In the genomic region with DNA sequence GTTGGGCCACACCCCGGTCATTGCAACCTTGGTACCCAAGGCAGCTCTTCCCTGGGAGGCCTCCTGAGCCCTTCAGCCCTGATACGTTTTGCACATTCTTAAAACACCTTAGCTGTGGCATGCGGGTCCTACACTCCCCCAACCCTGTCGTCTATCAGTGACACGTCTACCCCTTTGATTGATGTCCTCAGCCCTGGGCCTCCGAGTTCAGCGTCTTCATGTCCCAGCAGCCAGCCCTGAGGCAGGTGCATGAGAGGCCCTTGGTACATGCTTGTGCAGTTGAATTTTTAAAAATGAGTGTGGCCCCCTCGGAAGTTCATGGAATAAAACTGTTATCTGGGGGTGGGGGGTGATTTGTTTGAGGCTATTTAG, we compare ENCODE assay signal across 30 cellular contexts.
"Had no signal": no experiment of that assay in that cellular context is flagged by ENCODE, and none has a peak within 500 bp of the region (broad histone marks: within the 10 kb centered on the region; RNA-seq: fewer than 3 reads in every experiment).

No MANE protein-coding gene starts in this region.

- H3K9me3 Mint-ChIP-seq: activated naive CD4-positive, alpha-beta T cell treated with anti-CD3 and anti-CD28 coated beads, Interleukin-2, amount 50 U/mL, for 24 hours; central memory CD8-positive, alpha-beta T cell had no signal

- H3K4me1 Mint-ChIP-seq: activated naive CD4-positive, alpha-beta T cell treated with anti-CD3 and anti-CD28 coated beads, Interleukin-2, amount 50 U/mL, for 24 hours; activated naive CD8-positive, alpha-beta T cell treated with anti-CD3 and anti-CD28 coated beads, Interleukin-2, amount 50 U/mL, for 24 hours; central memory CD8-positive, alpha-beta T cell; stimulated activated effector memory CD8-positive, alpha-beta T cell treated with anti-CD3 and anti-CD28 coated beads, Interleukin-12 subunit alpha, Interleukin-12 subunit beta, amount 100 ng/mL, for 72 hours had no signal

- H3K4me3 Mint-ChIP-seq: activated naive CD4-positive, alpha-beta T cell treated with anti-CD3 and anti-CD28 coated beads, Interleukin-2, amount 50 U/mL, for 24 hours; activated naive CD8-positive, alpha-beta T cell treated with anti-CD3 and anti-CD28 coated beads, Interleukin-2, amount 50 U/mL, for 24 hours; activated T-cell treated with anti-CD3 and anti-CD28 coated beads, Interleukin-2, amount 50 U/mL, for 24 hours; central memory CD8-positive, alpha-beta T cell; mesothelial cell of epicardium; naive B cell; neural crest cell; stimulated activated effector memory CD8-positive, alpha-beta T cell treated with anti-CD3 and anti-CD28 coated beads, Interleukin-12 subunit alpha, Interleukin-12 subunit beta, amount 100 ng/mL, for 72 hours; stimulated activated naive CD8-positive, alpha-beta T cell treated with anti-CD3 and anti-CD28 coated beads, Interleukin-15, Interleukin-2, amounts not matched to agents 100 ng/mL and 50 ng/mL, for 24 hours; T-helper 1 cell treated with Interleukin-12 subunit alpha and Interleukin-12 subunit beta and Interleukin-4 antibody, amounts not matched to agents 30 μg/mL and 1 μg/mL, for 36 hours had no signal

- H3K27me3 ChIP-seq: gastrocnemius medialis, hepatocyte, right lobe of liver, upper lobe of right lung had no signal

- H2AFZ ChIP-seq: hepatocyte had no signal

- H3K36me3 Mint-ChIP-seq: activated naive CD4-positive, alpha-beta T cell treated with anti-CD3 and anti-CD28 coated beads, Interleukin-2, amount 50 U/mL, for 24 hours; stimulated activated effector memory CD8-positive, alpha-beta T cell treated with anti-CD3 and anti-CD28 coated beads, Interleukin-12 subunit alpha, Interleukin-12 subunit beta, amount 100 ng/mL, for 72 hours had no signal

- H3K27ac ChIP-seq: dorsolateral prefrontal cortex, hepatocyte, right lobe of liver had no signal

- DNase-seq: activated CD4-positive, alpha-beta T cell treated with anti-CD3 and anti-CD28 coated beads for 48 hours; activated CD4-positive, alpha-beta T cell treated with anti-CD3 and anti-CD28 coated beads, Interleukin-2, amount 50 U/mL, for 48 hours; activated CD8-positive, alpha-beta memory T cell treated with anti-CD3 and anti-CD28 coated beads for 24 hours; activated CD8-positive, alpha-beta memory T cell treated with anti-CD3 and anti-CD28 coated beads, Interleukin-2, amount 50 U/mL, for 48 hours; activated naive CD8-positive, alpha-beta T cell treated with anti-CD3 and anti-CD28 coated beads, Interleukin-2, amount 50 U/mL, for 24 hours; activated T-cell treated with anti-CD3 and anti-CD28 coated beads, Interleukin-2, amount 50 U/mL, for 24 hours; amygdala; effector memory CD4-positive, alpha-beta T cell; gastrocnemius medialis; left cardiac atrium; left ventricle myocardium superior; naive B cell; occipital lobe; small intestine; stimulated activated CD4-positive, alpha-beta T cell treated with anti-CD3 and anti-CD28 coated beads, Interleukin-4, amount 100 ng/mL, for 24 hours; SW 1271; T-helper 9 cell; upper lobe of right lung; WERI-Rb-1 had no signal

- H3K27me3 Mint-ChIP-seq: activated naive CD4-positive, alpha-beta T cell treated with anti-CD3 and anti-CD28 coated beads, Interleukin-2, amount 50 U/mL, for 24 hours had no signal

- H3K4me3 ChIP-seq: dorsolateral prefrontal cortex, gastrocnemius medialis, hepatocyte, right lobe of liver, upper lobe of right lung had no signal

- H3K4me2 ChIP-seq: hepatocyte had no signal

- H3K9me3 ChIP-seq: right lobe of liver, upper lobe of right lung had no signal

- H3K36me3 ChIP-seq: gastrocnemius medialis, right lobe of liver, upper lobe of right lung, WERI-Rb-1 had no signal

- ATAC-seq: activated CD4-positive, CD25-positive, alpha-beta regulatory T cell treated with anti-CD3 and anti-CD28 coated beads, Interleukin-2, amount 50 U/mL, for 24 hours; activated naive CD8-positive, alpha-beta T cell treated with anti-CD3 and anti-CD28 coated beads, Interleukin-2, amount 50 U/mL, for 24 hours; left cardiac atrium; stimulated activated effector memory CD8-positive, alpha-beta T cell treated with anti-CD3 and anti-CD28 coated beads, Interleukin-12 subunit alpha, Interleukin-12 subunit beta, amount 100 ng/mL, for 72 hours had no signal

- H3K4me1 ChIP-seq: right lobe of liver had no signal

- H3K27ac Mint-ChIP-seq: activated naive CD4-positive, alpha-beta T cell treated with anti-CD3 and anti-CD28 coated beads, Interleukin-2, amount 50 U/mL, for 24 hours; activated naive CD8-positive, alpha-beta T cell treated with anti-CD3 and anti-CD28 coated beads, Interleukin-2, amount 50 U/mL, for 24 hours; activated T-cell treated with anti-CD3 and anti-CD28 coated beads, Interleukin-2, amount 50 U/mL, for 24 hours; mesothelial cell of epicardium; stimulated activated effector memory CD8-positive, alpha-beta T cell treated with anti-CD3 and anti-CD28 coated beads, Interleukin-12 subunit alpha, Interleukin-12 subunit beta, amount 100 ng/mL, for 72 hours; stimulated activated naive CD8-positive, alpha-beta T cell treated with anti-CD3 and anti-CD28 coated beads, Interleukin-15, Interleukin-2, amounts not matched to agents 100 ng/mL and 50 ng/mL, for 24 hours; T-helper 1 cell treated with Interleukin-12 subunit alpha and Interleukin-12 subunit beta and Interleukin-4 antibody, amounts not matched to agents 30 μg/mL and 1 μg/mL, for 36 hours had no signal

- H3K79me2 ChIP-seq: hepatocyte had no signal
